32 cellular contexts compared by ENCODE assay signal in genomic region chr9:116565986-116566385, GRCh38.
"Had no signal": no experiment of that assay in that cellular context is flagged by ENCODE, and none has a peak within 500 bp of the region (broad histone marks: within the 10 kb centered on the region; RNA-seq: fewer than 3 reads in every experiment).

No MANE protein-coding gene starts in this region.

- H3K27me3 Mint-ChIP-seq: activated CD4-positive, alpha-beta memory T cell treated with anti-CD3 and anti-CD28 coated beads, Interleukin-2, amount 10 ng/mL, durations not matched to agents 7 days and 5 days; activated CD4-positive, alpha-beta T cell treated with anti-CD3 and anti-CD28 coated beads, Interleukin-2, amount 10 ng/mL, durations not matched to agents 7 days and 5 days; activated naive CD4-positive, alpha-beta T cell treated with anti-CD3 and anti-CD28 coated beads, Interleukin-2, amount 50 U/mL, for 24 hours; activated naive CD8-positive, alpha-beta T cell treated with anti-CD3 and anti-CD28 coated beads, Interleukin-2, amount 50 U/mL, for 24 hours; activated T-cell treated with anti-CD3 and anti-CD28 coated beads, Interleukin-2, amount 50 U/mL, for 24 hours; stimulated activated naive CD8-positive, alpha-beta T cell treated with anti-CD3 and anti-CD28 coated beads, Interleukin-15, amount 100 ng/mL, for 72 hours; type B pancreatic cell had no signal

- H3K27ac Mint-ChIP-seq: activated CD4-positive, alpha-beta memory T cell treated with anti-CD3 and anti-CD28 coated beads, Interleukin-2, amount 10 ng/mL, durations not matched to agents 7 days and 5 days; activated CD4-positive, alpha-beta T cell treated with anti-CD3 and anti-CD28 coated beads, Interleukin-2, amount 10 ng/mL, durations not matched to agents 7 days and 5 days; activated naive CD4-positive, alpha-beta T cell treated with anti-CD3 and anti-CD28 coated beads, Interleukin-2, amount 50 U/mL, for 24 hours; activated naive CD8-positive, alpha-beta T cell treated with anti-CD3 and anti-CD28 coated beads, Interleukin-2, amount 50 U/mL, for 24 hours; activated T-cell treated with anti-CD3 and anti-CD28 coated beads, Interleukin-2, amount 50 U/mL, for 24 hours; mesothelial cell of epicardium; naive B cell; nephron progenitor cell; stimulated activated effector memory CD8-positive, alpha-beta T cell treated with anti-CD3 and anti-CD28 coated beads, Interleukin-12 subunit alpha, Interleukin-12 subunit beta, amount 100 ng/mL, for 72 hours; stimulated activated naive CD8-positive, alpha-beta T cell treated with anti-CD3 and anti-CD28 coated beads, Interleukin-15, amount 100 ng/mL, for 72 hours; T-helper 1 cell treated with Interleukin-12 subunit alpha and Interleukin-12 subunit beta and Interleukin-4 antibody, amounts not matched to agents 30 μg/mL and 1 μg/mL, for 36 hours had no signal

- H3K27ac ChIP-seq: neutrophil, ovary, prostate gland, sigmoid colon, uterus had no signal

- FAIRE-seq: colon, islet of Langerhans, small intestine, TTC549 had no signal

- H3K27me3 ChIP-seq: heart right ventricle, neutrophil, ovary, sigmoid colon, uterus had no signal

- H3K9me3 ChIP-seq: heart right ventricle, neutrophil, ovary, prostate gland, sigmoid colon, uterus had no signal

- H3K4me1 ChIP-seq: prostate gland, uterus had no signal

- ATAC-seq: activated naive CD8-positive, alpha-beta T cell treated with anti-CD3 and anti-CD28 coated beads, Interleukin-2, amount 50 U/mL, for 24 hours; heart right ventricle; left ventricle myocardium superior; stimulated activated effector memory CD8-positive, alpha-beta T cell treated with anti-CD3 and anti-CD28 coated beads, Interleukin-12 subunit alpha, Interleukin-12 subunit beta, amount 100 ng/mL, for 72 hours; stimulated activated naive CD8-positive, alpha-beta T cell treated with anti-CD3 and anti-CD28 coated beads, Interleukin-15, amount 100 ng/mL, for 72 hours had no signal

- H3K4me1 Mint-ChIP-seq: activated CD4-positive, alpha-beta memory T cell treated with anti-CD3 and anti-CD28 coated beads, Interleukin-2, amount 10 ng/mL, durations not matched to agents 7 days and 5 days; activated CD4-positive, alpha-beta T cell treated with anti-CD3 and anti-CD28 coated beads, Interleukin-2, amount 10 ng/mL, durations not matched to agents 7 days and 5 days; activated naive CD4-positive, alpha-beta T cell treated with anti-CD3 and anti-CD28 coated beads, Interleukin-2, amount 50 U/mL, for 24 hours; activated naive CD8-positive, alpha-beta T cell treated with anti-CD3 and anti-CD28 coated beads, Interleukin-2, amount 50 U/mL, for 24 hours; mesothelial cell of epicardium; naive B cell; nephron progenitor cell; stimulated activated effector memory CD8-positive, alpha-beta T cell treated with anti-CD3 and anti-CD28 coated beads, Interleukin-12 subunit alpha, Interleukin-12 subunit beta, amount 100 ng/mL, for 72 hours; stimulated activated naive CD8-positive, alpha-beta T cell treated with anti-CD3 and anti-CD28 coated beads, Interleukin-15, amount 100 ng/mL, for 72 hours had no signal

- H3K36me3 Mint-ChIP-seq: mesothelial cell of epicardium; naive B cell; stimulated activated effector memory CD8-positive, alpha-beta T cell treated with anti-CD3 and anti-CD28 coated beads, Interleukin-12 subunit alpha, Interleukin-12 subunit beta, amount 100 ng/mL, for 72 hours had no signal

- H3K4me3 Mint-ChIP-seq: activated CD4-positive, alpha-beta memory T cell treated with anti-CD3 and anti-CD28 coated beads, Interleukin-2, amount 10 ng/mL, durations not matched to agents 7 days and 5 days; activated CD4-positive, alpha-beta T cell treated with anti-CD3 and anti-CD28 coated beads, Interleukin-2, amount 10 ng/mL, durations not matched to agents 7 days and 5 days; activated naive CD4-positive, alpha-beta T cell treated with anti-CD3 and anti-CD28 coated beads, Interleukin-2, amount 50 U/mL, for 24 hours; activated naive CD8-positive, alpha-beta T cell treated with anti-CD3 and anti-CD28 coated beads, Interleukin-2, amount 50 U/mL, for 24 hours; activated T-cell treated with anti-CD3 and anti-CD28 coated beads, Interleukin-2, amount 50 U/mL, for 24 hours; mesothelial cell of epicardium; naive B cell; nephron progenitor cell; stimulated activated effector memory CD8-positive, alpha-beta T cell treated with anti-CD3 and anti-CD28 coated beads, Interleukin-12 subunit alpha, Interleukin-12 subunit beta, amount 100 ng/mL, for 72 hours; stimulated activated naive CD8-positive, alpha-beta T cell treated with anti-CD3 and anti-CD28 coated beads, Interleukin-15, amount 100 ng/mL, for 72 hours; T-helper 1 cell treated with Interleukin-12 subunit alpha and Interleukin-12 subunit beta and Interleukin-4 antibody, amounts not matched to agents 30 μg/mL and 1 μg/mL, for 36 hours had no signal

- H3K36me3 ChIP-seq: heart right ventricle, neutrophil, ovary, prostate gland, sigmoid colon, uterus had no signal

- H3K4me3 ChIP-seq: heart right ventricle, ovary, prostate gland, sigmoid colon, uterus had no signal

- DNase-seq: activated CD4-positive, alpha-beta memory T cell treated with anti-CD3 and anti-CD28 coated beads, Interleukin-2, amount 10 ng/mL, durations not matched to agents 7 days and 5 days; activated CD4-positive, alpha-beta T cell treated with anti-CD3 and anti-CD28 coated beads for 1 hour; activated CD4-positive, alpha-beta T cell treated with anti-CD3 and anti-CD28 coated beads, Interleukin-2, amount 10 ng/mL, durations not matched to agents 7 days and 5 days; activated CD8-positive, alpha-beta memory T cell treated with anti-CD3 and anti-CD28 coated beads, Interleukin-2, amount 50 U/mL, for 48 hours; activated naive CD8-positive, alpha-beta T cell treated with anti-CD3 and anti-CD28 coated beads, Interleukin-2, amount 50 U/mL, for 24 hours; activated T-cell treated with anti-CD3 and anti-CD28 coated beads, Interleukin-2, amount 50 U/mL, for 24 hours; amygdala; effector memory CD4-positive, alpha-beta T cell; foreskin melanocyte; heart right ventricle; left ventricle myocardium superior; naive B cell; nephron progenitor cell; ovary; retina; sigmoid colon; small intestine; stimulated activated CD4-positive, alpha-beta T cell treated with anti-CD3 and anti-CD28 coated beads, Interleukin-4, amount 100 ng/mL, for 24 hours; stimulated activated naive CD8-positive, alpha-beta T cell treated with anti-CD3 and anti-CD28 coated beads, Interleukin-15, amount 100 ng/mL, for 72 hours; substantia nigra; T-helper 9 cell; uterus had no signal

- H3K9me3 Mint-ChIP-seq: activated CD4-positive, alpha-beta memory T cell treated with anti-CD3 and anti-CD28 coated beads, Interleukin-2, amount 10 ng/mL, durations not matched to agents 7 days and 5 days; activated CD4-positive, alpha-beta T cell treated with anti-CD3 and anti-CD28 coated beads, Interleukin-2, amount 10 ng/mL, durations not matched to agents 7 days and 5 days; activated naive CD4-positive, alpha-beta T cell treated with anti-CD3 and anti-CD28 coated beads, Interleukin-2, amount 50 U/mL, for 24 hours; activated naive CD8-positive, alpha-beta T cell treated with anti-CD3 and anti-CD28 coated beads, Interleukin-2, amount 50 U/mL, for 24 hours; activated T-cell treated with anti-CD3 and anti-CD28 coated beads, Interleukin-2, amount 50 U/mL, for 24 hours; stimulated activated effector memory CD8-positive, alpha-beta T cell treated with anti-CD3 and anti-CD28 coated beads, Interleukin-12 subunit alpha, Interleukin-12 subunit beta, amount 100 ng/mL, for 72 hours; T-helper 1 cell treated with Interleukin-12 subunit alpha and Interleukin-12 subunit beta and Interleukin-4 antibody, amounts not matched to agents 30 μg/mL and 1 μg/mL, for 36 hours had no signal
